Comparison of ENCODE assay signal across 9 cellular contexts in the genomic region with DNA sequence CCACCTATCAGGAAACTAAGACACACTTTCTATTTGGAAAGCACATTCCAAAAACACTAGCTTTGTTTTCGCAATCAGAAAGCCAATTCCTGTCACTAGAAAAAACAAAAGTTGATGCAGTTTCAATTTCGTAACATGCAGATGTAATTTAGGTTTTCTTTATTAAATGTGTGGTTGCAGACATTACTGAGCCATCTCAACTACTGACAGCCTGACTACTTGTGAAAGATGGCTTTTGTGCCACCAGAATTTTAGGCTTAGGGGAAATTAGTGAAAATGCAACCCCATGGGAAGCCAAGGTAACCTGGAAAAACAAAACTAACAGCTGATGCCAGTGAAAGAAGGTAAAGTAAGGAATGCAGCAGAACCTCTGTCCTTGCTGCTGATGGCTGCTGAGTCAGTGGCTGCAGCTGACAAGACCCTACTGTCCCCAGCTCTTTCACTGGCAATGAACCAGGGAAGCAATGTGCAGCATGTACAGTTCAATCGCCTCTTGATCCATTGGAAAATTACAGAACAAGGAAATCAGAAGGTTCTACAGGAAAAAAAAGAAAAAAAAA. TPM values are rescaled to one million over a fixed set of nuclear protein-coding genes. Genes with fewer than 3 reads are reported as not detected.
DNase-seq lines count a peak whose midpoint lies in the region; ATAC-seq and TF ChIP-seq lines count a peak whose summit lies in the region.
"Had no signal": no experiment of that assay in that cellular context is flagged by ENCODE, and none has a peak within 500 bp of the region (broad histone marks: within the 10 kb centered on the region; RNA-seq: fewer than 3 reads in every experiment).

No MANE protein-coding gene starts in this region.

- no peak overlapping the region for H2AFZ ChIP-seq in ACC112 (ENCODE audit: low read length, unreplicated experiment)
- no peak overlapping the region for H2AFZ ChIP-seq in MM.1S (ENCODE audit: low read length)
- no peak overlapping the region for H2AFZ ChIP-seq in mammary epithelial cell (ENCODE audit: low read depth, low read length)

- H3K36me3 ChIP-seq in ACC112 (ENCODE audit: insufficient read depth, low read length) (peaks cover 40% of the 10 kb centered on the region), MM.1S (replicated peaks; ENCODE audit: insufficient read depth, low read length) (no peaks in the 10 kb centered on the region), mammary epithelial cell (ENCODE audit: insufficient read depth, low read length) (peaks cover 2% of the 10 kb centered on the region), right lobe of liver (peaks cover 0 to 5% (median 0%) of the 10 kb centered on the region in 4 donors), esophagus muscularis mucosa (peaks cover 0 to 21% (median 13%) of the 10 kb centered on the region in 4 donors)

- no peak for TF ChIP-seq EP300 in esophagus muscularis mucosa (IDR thresholded peaks at IDR 0.05)

- dilution Hi-C loops in mammary epithelial cell (cut with HindIII; ENCODE audit: low sequenced_read_pairs): no loop called here

- H3K4me2 ChIP-seq in MM.1S (ENCODE audit: low read depth, low read length) (peak overlapping the region; percentile 35; the same call in 1 of the 2 replicates), mammary epithelial cell (ENCODE audit: insufficient read depth, low read depth, low read length) (peak overlapping the region; percentile 79)

- ATAC-seq in right lobe of liver (peak; percentile 60 to 71 (median 63)), GM19328 (IDR thresholded peaks at IDR 0.05; ENCODE audit: unreplicated experiment) (no peak), GM21717 (IDR thresholded peaks at IDR 0.05; ENCODE audit: unreplicated experiment) (no peak), GM19035 (IDR thresholded peaks at IDR 0.05; ENCODE audit: unreplicated experiment) (no peak)

- no peak for TF ChIP-seq CTCF in MM.1S (IDR thresholded peaks at IDR 0.05; ENCODE audit: low read length)
- no peak for TF ChIP-seq CTCF in mammary epithelial cell (conservative IDR thresholded peaks at IDR 0.05 in 1 of 2, IDR thresholded peaks at IDR 0.05 in 1 of 2; ENCODE audit: extremely low read depth in 1 of 2, insufficient read depth in 1 of 2, low read depth in 1 of 2, low read length in 2 of 2)
- TF ChIP-seq CTCF in right lobe of liver (IDR thresholded peaks at IDR 0.05): no peak
- TF ChIP-seq CTCF in esophagus muscularis mucosa (IDR thresholded peaks at IDR 0.05): no peak

- H3K4me3 ChIP-seq in ACC112 (ENCODE audit: low read depth, low read length): peak overlapping the region; percentile 52
- no peak overlapping the region for H3K4me3 ChIP-seq in MM.1S (ENCODE audit: low read length)
- peak overlapping the region in 1 of 3 experiments; percentile 4 for H3K4me3 ChIP-seq in mammary epithelial cell (replicated peaks in 1 of 3; ENCODE audit: insufficient read depth in 1 of 3, low read depth in 2 of 3, low read length in 3 of 3)
- H3K4me3 ChIP-seq in right lobe of liver: peak overlapping the region in 2 of 3 donors; percentile 1 to 27
- no peak overlapping the region for H3K4me3 ChIP-seq in esophagus muscularis mucosa
- H3K4me3 ChIP-seq: lung had no signal

- H3K4me1 ChIP-seq in ACC112 (ENCODE audit: control insufficient read depth, insufficient read depth, low read length, unreplicated experiment) (peaks cover 92% of the 10 kb centered on the region), MM.1S (ENCODE audit: low read length) (peaks cover 8% of the 10 kb centered on the region; the same call in 1 of the 2 replicates), mammary epithelial cell (ENCODE audit: insufficient read depth, low read length) (peaks cover 45% of the 10 kb centered on the region), right lobe of liver (peaks cover 0 to 12% (median 0%) of the 10 kb centered on the region in 4 donors), esophagus muscularis mucosa (peaks cover 9 to 22% (median 16%) of the 10 kb centered on the region in 4 donors)

- peaks cover 5% of the 10 kb centered on the region; the same call in 1 of the 2 replicates for H3F3A ChIP-seq in MM.1S (ENCODE audit: insufficient read depth, low read length)

- WGBS in mammary epithelial cell (ENCODE audit: low coverage, missing lambda C conversion rate): 41% methylated on average over 3 of the region's 3 CpGs
- WGBS in right lobe of liver (ENCODE audit: insufficient coverage, low coverage, low lambda C conversion rate, missing lambda C conversion rate): 12% methylated on average over 3 of the region's 3 CpGs
- 66% methylated on average over 3 of the region's 3 CpGs for WGBS in esophagus muscularis mucosa

- CTCF ChIA-PET in mammary epithelial cell (lab: Charles Lee; ENCODE audit: low non-redundant PET): no interaction called here

- H3K79me2 ChIP-seq in ACC112 (ENCODE audit: control insufficient read depth, insufficient read depth, low read length, unreplicated experiment) (peaks cover 65% of the 10 kb centered on the region), MM.1S (ENCODE audit: low read length) (no peaks in the 10 kb centered on the region), mammary epithelial cell (ENCODE audit: insufficient read depth, low read length) (peaks cover 56% of the 10 kb centered on the region)

- no peaks in the 10 kb centered on the region for H3K9me3 ChIP-seq in MM.1S (replicated peaks; ENCODE audit: insufficient read depth, low read length)
- no peaks in the 10 kb centered on the region for H3K9me3 ChIP-seq in mammary epithelial cell (replicated peaks; ENCODE audit: insufficient read depth, low read length)
- no peaks in the 10 kb centered on the region for H3K9me3 ChIP-seq in right lobe of liver
- H3K9me3 ChIP-seq in esophagus muscularis mucosa: no peaks in the 10 kb centered on the region

- DNase-seq in MM.1S: peak; percentile 47
- DNase-seq in mammary epithelial cell: peak; percentile 44
- DNase-seq in right lobe of liver: no peak
- DNase-seq in esophagus muscularis mucosa (ENCODE audit: extremely low spot score): no peak

- TF ChIP-seq POLR2A in right lobe of liver (IDR thresholded peaks at IDR 0.05) (no peak), esophagus muscularis mucosa (IDR thresholded peaks at IDR 0.05; ENCODE audit: low read depth) (no peak)

- no peaks in the 10 kb centered on the region for H3K9me2 ChIP-seq in MM.1S (replicated peaks; ENCODE audit: insufficient read depth, low read length)

- no peaks in the 10 kb centered on the region for H4K20me1 ChIP-seq in MM.1S (ENCODE audit: insufficient read depth, low read length)
- no peaks in the 10 kb centered on the region for H4K20me1 ChIP-seq in mammary epithelial cell (ENCODE audit: insufficient read depth, low read length)

- intact Hi-C loops in mammary epithelial cell (cut with micrococcal nuclease) (no loop called here), right lobe of liver (cut with DNase I) (no loop called here), esophagus muscularis mucosa (cut with DNase I) (no loop called here)

- H3K9ac ChIP-seq in MM.1S (ENCODE audit: low read length): no peak overlapping the region
- no peak overlapping the region for H3K9ac ChIP-seq in mammary epithelial cell (ENCODE audit: insufficient read depth, low read length)

- H3K27ac ChIP-seq in ACC112 (ENCODE audit: low read depth, low read length) (peak overlapping the region; percentile 94), MM.1S (ENCODE audit: low read length) (no peak overlapping the region), mammary epithelial cell (ENCODE audit: insufficient read depth, low read depth, low read length) (peak overlapping the region; percentile 82), right lobe of liver (peak overlapping the region; percentile 38 to 78 (median 46)), esophagus muscularis mucosa (replicated peaks in 1 of 4) (peak overlapping the region in 1 of 4 donors; percentile 12)

- BruUV-seq in mammary epithelial cell (replicated peaks; lab: Mats Ljungman, UMichigan): no TSS peak

- H3K27me3 ChIP-seq in ACC112 (ENCODE audit: insufficient read depth, low read length): no peaks in the 10 kb centered on the region
- H3K27me3 ChIP-seq in MM.1S (replicated peaks; ENCODE audit: insufficient read depth, low read length): no peaks in the 10 kb centered on the region
- H3K27me3 ChIP-seq in mammary epithelial cell (ENCODE audit: insufficient read depth, low read length): no peaks in the 10 kb centered on the region
- H3K27me3 ChIP-seq in right lobe of liver: no peaks in the 10 kb centered on the region
- no peaks in the 10 kb centered on the region for H3K27me3 ChIP-seq in esophagus muscularis mucosa

- in situ Hi-C loops in mammary epithelial cell (cut with MboI; ENCODE audit: low sequenced_read_pairs in 2 of 2): no loop called here

RNA-seq across cellular contexts. Expression of gene FEZ2, which starts 34.9 kb away (rescaled TPM):
- total RNA-seq in mammary epithelial cell (10 to 100 TPM; 34.3 to 42.0 TPM), right lobe of liver (10 to 100 TPM; 11.1 to 22.2 (median 18.7) TPM), esophagus muscularis mucosa (10 to 100 TPM; 40.4 to 58.2 (median 45.2) TPM)
- polyA plus RNA-seq in mammary epithelial cell: 20.0 TPM
- polyA minus RNA-seq in mammary epithelial cell: 36.3 TPM

Comparison
In these comparisons a context has a peak if more than half of its experiments do, and no peak if none do; other contexts are left out.
1. H3K4me3 ChIP-seq: peak in ACC112 (single experiment) and right lobe of liver (2 of 3); none in MM.1S (single experiment) and esophagus muscularis mucosa (0 of 4).
2. DNase-seq: peak in MM.1S (single experiment) and mammary epithelial cell (single experiment); none in right lobe of liver (0 of 3) and esophagus muscularis mucosa (single experiment).
3. ATAC-seq: peak in right lobe of liver (4 of 4); none in GM19328 (single experiment), GM21717 (single experiment) and GM19035 (single experiment).